In genomic region chr15:29727871-29728270, GRCh38 we compare ENCODE assay signal across 21 cellular contexts.
"Had no signal": no experiment of that assay in that cellular context is flagged by ENCODE, and none has a peak within 500 bp of the region (broad histone marks: within the 10 kb centered on the region; RNA-seq: fewer than 3 reads in every experiment).

No MANE protein-coding gene starts in this region.

- FAIRE-seq: endothelial cell of umbilical vein, keratinocyte had no signal

- H3K27ac ChIP-seq: coronary artery, esophagus muscularis mucosa, foreskin keratinocyte, gastrocnemius medialis, heart right ventricle, left lung, lower lobe of right lung had no signal

- DNase-seq: dermis blood vessel endothelial cell; dorsolateral prefrontal cortex; effector CD4-positive, alpha-beta T cell; effector memory CD4-positive, alpha-beta T cell; foreskin keratinocyte; gastrocnemius medialis; glutamatergic neuron; head of caudate nucleus; heart right ventricle; hippocampal formation; left cardiac atrium; left lung; left ventricle myocardium superior; lower lobe of right lung; mesenchymal stem cell; mucosa of descending colon; naive B cell had no signal

- ATAC-seq: foreskin keratinocyte, gastrocnemius medialis, left lung, lower lobe of right lung, mucosa of descending colon had no signal

- H3K4me1 ChIP-seq: esophagus muscularis mucosa, foreskin keratinocyte, gastrocnemius medialis, left lung, lower lobe of right lung had no signal

- H3K9me3 ChIP-seq: esophagus muscularis mucosa, gastrocnemius medialis had no signal

- H3K27me3 ChIP-seq: dorsolateral prefrontal cortex, esophagus muscularis mucosa, foreskin keratinocyte, gastrocnemius medialis, heart right ventricle, left lung had no signal

- H3K4me3 ChIP-seq: coronary artery, dorsolateral prefrontal cortex, esophagus muscularis mucosa, gastrocnemius medialis, heart right ventricle, left lung, lower lobe of right lung, mucosa of descending colon had no signal
